21 cellular contexts compared by ENCODE assay signal in the genomic region with DNA sequence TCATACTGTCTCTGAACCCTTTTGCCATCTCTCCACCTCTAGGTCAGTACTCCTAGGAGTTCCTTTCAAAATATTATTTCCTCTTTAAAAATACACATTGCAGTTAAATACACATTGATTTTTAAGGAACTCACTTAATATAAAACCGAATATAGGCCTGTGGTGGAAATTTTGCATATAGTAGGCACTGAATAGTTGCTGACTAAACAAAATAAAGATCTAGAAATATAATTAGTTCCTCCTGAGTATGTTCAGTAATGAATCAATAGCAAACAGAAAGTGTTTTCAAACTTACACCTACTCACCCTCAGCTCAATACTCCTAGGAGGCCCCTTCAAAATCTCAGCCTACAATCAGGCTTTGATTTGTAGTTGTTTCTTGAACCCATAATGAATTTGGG.
DNase-seq lines count a peak whose midpoint lies in the region; ATAC-seq, FAIRE-seq and TF ChIP-seq lines count a peak whose summit lies in the region.
"Had no signal": no experiment of that assay in that cellular context is flagged by ENCODE, and none has a peak within 500 bp of the region (broad histone marks: within the 10 kb centered on the region; RNA-seq: fewer than 3 reads in every experiment).

No MANE protein-coding gene starts in this region.

- H4K8ac ChIP-seq in IMR-90 (ENCODE audit: low read depth in 2 of 2, low read length in 2 of 2): no peak overlapping the region

- no peak overlapping the region for H2BK20ac ChIP-seq in IMR-90 (ENCODE audit: low read depth, low read length)

- TF ChIP-seq EP300 in HepG2 (IDR thresholded peaks at IDR 0.05; ENCODE audit: low read depth in 2 of 2, low read length in 2 of 2): no peak
- TF ChIP-seq EP300 in HepG2 (CRISPR knock-in tag; IDR thresholded peaks at IDR 0.05; ENCODE audit: borderline replicate concordance): no peak

- H3K27me3 Mint-ChIP-seq in progenitor cell of endocrine pancreas: no peaks in the 10 kb centered on the region
- H3K27me3 Mint-ChIP-seq: CD4-positive, CD25-positive, alpha-beta regulatory T cell had no signal

- BruUV-seq in HepG2 (replicated peaks; lab: Mats Ljungman, UMichigan): no TSS peak
- no TSS peak for BruUV-seq in IMR-90 (replicated peaks; lab: Mats Ljungman, UMichigan)

- H2BK15ac ChIP-seq in IMR-90 (ENCODE audit: low read depth, low read length): no peak overlapping the region

- no peak overlapping the region for H3K56ac ChIP-seq in IMR-90 (ENCODE audit: extremely low read depth, insufficient read depth, low read length)

- in situ Hi-C loops in HepG2 (cut with HindIII; ENCODE audit: extremely low pct_ligation_motif_present, low pct_unique_long_range_greater_than_20kb): no loop called here
- in situ Hi-C loops in IMR-90 (cut with MboI; ENCODE audit: low sequenced_read_pairs): no loop called here
- in situ Hi-C loops in GM13977 (cut with MboI; ENCODE audit: low pct_unique_long_range_greater_than_20kb, low sequenced_read_pairs, unreplicated experiment): no loop called here

- H4K91ac ChIP-seq in IMR-90 (ENCODE audit: insufficient read depth, low read depth, low read length): no peak overlapping the region

- ATAC-seq in HepG2: no peak
- no peak for ATAC-seq in right lobe of liver
- no peak for ATAC-seq in IMR-90 (ENCODE audit: low read depth)
- ATAC-seq in GM18867 (IDR thresholded peaks at IDR 0.05; ENCODE audit: unreplicated experiment): no peak

- no peaks in the 10 kb centered on the region for H3K79me1 ChIP-seq in IMR-90 (ENCODE audit: low read depth in 1 of 2, low read length in 2 of 2)

- TF ChIP-seq CTCF in HepG2 (CRISPR knock-in tag; IDR thresholded peaks at IDR 0.05) (no peak), right lobe of liver (IDR thresholded peaks at IDR 0.05) (no peak), IMR-90 (conservative IDR thresholded peaks at IDR 0.05; ENCODE audit: low read depth, low read length) (no peak), progenitor cell of endocrine pancreas (IDR thresholded peaks at IDR 0.05; ENCODE audit: unreplicated experiment) (no peak), GM13977 (IDR thresholded peaks at IDR 0.05; ENCODE audit: extremely low read depth, insufficient read depth, missing control alignments) (no peak)

- no peak overlapping the region for H2AK9ac ChIP-seq in IMR-90 (replicated peaks; ENCODE audit: low read depth, low read length, poor library complexity)

- no peak overlapping the region for H3K4me3 ChIP-seq in HepG2 (replicated peaks in 1 of 3; ENCODE audit: insufficient read depth in 1 of 3, low read depth in 2 of 3, low read length in 3 of 3)
- no peak overlapping the region for H3K4me3 ChIP-seq in right lobe of liver
- no peak overlapping the region for H3K4me3 ChIP-seq in IMR-90 (ENCODE audit: insufficient read depth, low read depth, low read length)
- H3K4me3 ChIP-seq: BLaER1 had no signal

- POLR2A ChIA-PET in HepG2 (lab: Yijun Ruan, JAX) (no interaction called here), IMR-90 (lab: Charles Lee; ENCODE audit: unreplicated experiment) (no interaction called here)

- H2BK5ac ChIP-seq in IMR-90 (ENCODE audit: low read depth, low read length, poor library complexity, severe bottlenecking): no peak overlapping the region

- TF ChIP-seq RAD21 in HepG2 (CRISPR knock-in tag; IDR thresholded peaks at IDR 0.05): no peak
- TF ChIP-seq RAD21 in IMR-90 (IDR thresholded peaks at IDR 0.05; ENCODE audit: low read length): no peak

- H4K5ac ChIP-seq in IMR-90 (ENCODE audit: low read depth, low read length): no peak overlapping the region

- H4K20me1 ChIP-seq in HepG2 (ENCODE audit: insufficient read depth, low read length) (no peaks in the 10 kb centered on the region), IMR-90 (ENCODE audit: insufficient read depth, low read length) (no peaks in the 10 kb centered on the region)
- H4K20me1 ChIP-seq: BLaER1 had no signal

- no peak overlapping the region for H3K27ac Mint-ChIP-seq in progenitor cell of endocrine pancreas
- H3K27ac Mint-ChIP-seq: CD4-positive, alpha-beta memory T cell; CD4-positive, CD25-positive, alpha-beta regulatory T cell; CD8-positive, alpha-beta memory T cell had no signal

- no peaks in the 10 kb centered on the region for H3K9me1 ChIP-seq in IMR-90 (ENCODE audit: insufficient read depth, low read length)

- H2BK120ac ChIP-seq in IMR-90 (ENCODE audit: low read depth, low read length): no peak overlapping the region

- H3K18ac ChIP-seq in IMR-90 (ENCODE audit: low read depth, low read length): no peak overlapping the region

- H2AFZ ChIP-seq in HepG2 (ENCODE audit: low read length) (no peak overlapping the region), IMR-90 (replicated peaks; ENCODE audit: low read length, poor library complexity) (no peak overlapping the region)

- H3K36me3 ChIP-seq in HepG2 (replicated peaks in 1 of 2; ENCODE audit: control insufficient read depth in 1 of 2, insufficient read depth in 2 of 2, low read length in 2 of 2) (no peaks in the 10 kb centered on the region), right lobe of liver (no peaks in the 10 kb centered on the region), IMR-90 (ENCODE audit: control insufficient read depth, insufficient read depth, low read length) (no peaks in the 10 kb centered on the region)
- H3K36me3 ChIP-seq: BE2C, BLaER1 had no signal

- DNase-seq in HepG2 (ENCODE audit: low spot score) (no peak), right lobe of liver (no peak), IMR-90 (no peak), progenitor cell of endocrine pancreas (ENCODE audit: low spot score, unreplicated experiment) (no peak), GM13977 (ENCODE audit: low spot score) (no peak)
- DNase-seq: ACHN; BE2C; C1 segment of cervical spinal cord; CD4-positive, alpha-beta memory T cell; CD4-positive, CD25-positive, alpha-beta regulatory T cell; CD8-positive, alpha-beta memory T cell; COR-L47; DMS79 treated with DMSO at 0.1 percent for 48 hours; GF-D8 had no signal

- no peaks in the 10 kb centered on the region for H3K79me2 ChIP-seq in HepG2 (ENCODE audit: insufficient read depth, low read length)

- H3K9me3 ChIP-seq in HepG2 (ENCODE audit: low read length): no peaks in the 10 kb centered on the region
- no peaks in the 10 kb centered on the region for H3K9me3 ChIP-seq in right lobe of liver
- no peaks in the 10 kb centered on the region for H3K9me3 ChIP-seq in IMR-90 (ENCODE audit: control insufficient read depth, insufficient read depth, low read length)
- H3K9me3 ChIP-seq: BE2C, BLaER1 had no signal

- no peak overlapping the region for H3K23ac ChIP-seq in IMR-90 (ENCODE audit: low read depth, low read length)

- no peak overlapping the region for H3K9ac ChIP-seq in HepG2 (ENCODE audit: insufficient read depth, low read depth, low read length)
- no peak overlapping the region for H3K9ac ChIP-seq in IMR-90 (ENCODE audit: low read depth, low read length)
- H3K9ac ChIP-seq: BLaER1 had no signal

- intact Hi-C loops in HepG2 (cut with micrococcal nuclease; ENCODE audit: unreplicated experiment): no loop called here
- intact Hi-C loops in right lobe of liver (cut with DNase I): no loop called here
- intact Hi-C loops in IMR-90 (cut with micrococcal nuclease): no loop called here

- H3K14ac ChIP-seq in IMR-90 (replicated peaks; ENCODE audit: low read depth, low read length): no peak overlapping the region

- no peak overlapping the region for H3K4ac ChIP-seq in IMR-90 (ENCODE audit: low read depth, low read length)

- H3K4me2 ChIP-seq in HepG2 (ENCODE audit: low read depth, low read length) (no peak overlapping the region), IMR-90 (ENCODE audit: low read depth, low read length) (no peak overlapping the region)
- H3K4me2 ChIP-seq: BLaER1 had no signal

- peak overlapping the region; percentile 51 for H3K4me3 Mint-ChIP-seq in progenitor cell of endocrine pancreas (ENCODE audit: low read depth)
- H3K4me3 Mint-ChIP-seq: CD14-positive monocyte; CD4-positive, alpha-beta memory T cell; CD4-positive, CD25-positive, alpha-beta regulatory T cell; CD8-positive, alpha-beta memory T cell had no signal

- H3K4me1 Mint-ChIP-seq in progenitor cell of endocrine pancreas (ENCODE audit: low read depth): peaks cover 25% of the 10 kb centered on the region
- H3K4me1 Mint-ChIP-seq: CD14-positive monocyte; CD4-positive, alpha-beta memory T cell; CD4-positive, CD25-positive, alpha-beta regulatory T cell; CD8-positive, alpha-beta memory T cell had no signal

- WGBS in HepG2 (ENCODE audit: low lambda C conversion rate): 0% methylated on average over 1 of the region's 1 CpG
- 33% methylated on average over 1 of the region's 1 CpG for WGBS in right lobe of liver (ENCODE audit: insufficient coverage, low coverage, low lambda C conversion rate, missing lambda C conversion rate)
- WGBS in IMR-90 (ENCODE audit: extremely low coverage in 2 of 2, insufficient read length in 1 of 2), 2 experiments: no CpG with 5 or more reads among the region's 1 CpG

- H3K27ac ChIP-seq in HepG2 (ENCODE audit: extremely low read length, insufficient read depth, low read length) (no peak overlapping the region), right lobe of liver (no peak overlapping the region), IMR-90 (ENCODE audit: insufficient read depth, low read length) (no peak overlapping the region)
- H3K27ac ChIP-seq: 22Rv1, BLaER1 had no signal

- H3K9me3 Mint-ChIP-seq in progenitor cell of endocrine pancreas (ENCODE audit: low read depth): no peaks in the 10 kb centered on the region
- H3K9me3 Mint-ChIP-seq: CD14-positive monocyte; CD4-positive, alpha-beta memory T cell; CD4-positive, CD25-positive, alpha-beta regulatory T cell; CD8-positive, alpha-beta memory T cell had no signal

- FAIRE-seq in HepG2 (lab: Jason Lieb, UNC): no peak
- FAIRE-seq: G401.6, GM12891, GM18507 had no signal

- CTCF ChIA-PET in HepG2 (lab: Yijun Ruan, JAX; ENCODE audit: low intra/inter-chr PET ratio, low total read pairs) (no interaction called here), IMR-90 (lab: Yijun Ruan, JAX) (no interaction called here)

- H3K27me3 ChIP-seq in HepG2 (ENCODE audit: control insufficient read depth in 1 of 2, insufficient read depth in 2 of 2, low read length in 2 of 2): no peaks in the 10 kb centered on the region
- no peaks in the 10 kb centered on the region for H3K27me3 ChIP-seq in right lobe of liver
- no peaks in the 10 kb centered on the region for H3K27me3 ChIP-seq in IMR-90 (ENCODE audit: control insufficient read depth, insufficient read depth, low read length)
- H3K27me3 ChIP-seq: BE2C had no signal

- H3K36me3 Mint-ChIP-seq in progenitor cell of endocrine pancreas (ENCODE audit: insufficient read depth): no peaks in the 10 kb centered on the region
- H3K36me3 Mint-ChIP-seq: CD14-positive monocyte; CD4-positive, alpha-beta memory T cell; CD4-positive, CD25-positive, alpha-beta regulatory T cell; CD8-positive, alpha-beta memory T cell had no signal

- H3K4me1 ChIP-seq in HepG2 (ENCODE audit: insufficient read depth, low read length) (no peaks in the 10 kb centered on the region), right lobe of liver (no peaks in the 10 kb centered on the region), IMR-90 (ENCODE audit: control insufficient read depth, insufficient read depth, low read length) (no peaks in the 10 kb centered on the region)
- H3K4me1 ChIP-seq: BE2C, BLaER1 had no signal

- no peak for TF ChIP-seq POLR2A in HepG2 (IDR thresholded peaks at IDR 0.05; ENCODE audit: insufficient read depth in 1 of 2, low read depth in 2 of 2, low read length in 2 of 2)
- TF ChIP-seq POLR2A in right lobe of liver (IDR thresholded peaks at IDR 0.05): no peak
- TF ChIP-seq POLR2A in IMR-90 (IDR thresholded peaks at IDR 0.05; ENCODE audit: low read depth, low read length): no peak

- H2AK5ac ChIP-seq in IMR-90 (ENCODE audit: low read depth, low read length): no peak overlapping the region

- dilution Hi-C loops in IMR-90 (cut with HindIII; ENCODE audit: low sequenced_read_pairs, unreplicated experiment): no loop called here
